ENCODE assay signal across 2 cellular contexts in genomic region chr22:30881361-30882180, GRCh38.
TF ChIP-seq lines count a peak whose summit lies in the region.

No MANE protein-coding gene starts in this region.

TF ChIP-seq in K562, 482 proteins besides CTCF, POLR2A, EP300 and RAD21 (continued from another document and continues in another):
- TF ChIP-seq TFE3 (CRISPR knock-in tag; IDR thresholded peaks at IDR 0.05) (no peak), TBP (optimal IDR thresholded peaks at IDR 0.05; ENCODE audit: low read depth, low read length) (peak; percentile 87), RBFOX2 (IDR thresholded peaks at IDR 0.05; ENCODE audit: low read depth, low read length) (peak; percentile 92), PATZ1 (CRISPR knock-in tag; IDR thresholded peaks at IDR 0.05; ENCODE audit: borderline replicate concordance) (no peak), MAFF (IDR thresholded peaks at IDR 0.05; ENCODE audit: low read length) (peak; percentile 51; the same call in 1 of the 2 replicates), NKRF (IDR thresholded peaks at IDR 0.05; ENCODE audit: borderline replicate concordance) (peak; percentile 58), MED1 (CRISPR knock-in tag; IDR thresholded peaks at IDR 0.05; ENCODE audit: borderline replicate concordance) (no peak), MYNN (IDR thresholded peaks at IDR 0.05) (peak; percentile 78), MYNN (CRISPR knock-in tag; IDR thresholded peaks at IDR 0.05) (no peak), ZNF696 (CRISPR knock-in tag; conservative IDR thresholded peaks at IDR 0.05) (no peak), ZNF316 (IDR thresholded peaks at IDR 0.05) (peak; percentile 66), POLR2B (IDR thresholded peaks at IDR 0.05; ENCODE audit: low read depth, partially characterized antibody) (peak; percentile 41), SMARCB1 (IDR thresholded peaks at IDR 0.05; ENCODE audit: insufficient read length, low read depth) (no peak), CBFA2T3 (IDR thresholded peaks at IDR 0.05) (peak; percentile 86), TEAD4 (IDR thresholded peaks at IDR 0.05; ENCODE audit: low read length) (peak; percentile 24; the same call in 1 of the 2 replicates), TEAD4 (CRISPR knock-in tag; IDR thresholded peaks at IDR 0.05; ENCODE audit: borderline replicate concordance) (no peak), REST (CRISPR knock-in tag; IDR thresholded peaks at IDR 0.05; ENCODE audit: low read depth) (no peak), OTX1 (CRISPR knock-in tag; IDR thresholded peaks at IDR 0.05) (no peak), PTBP1 (IDR thresholded peaks at IDR 0.05; ENCODE audit: low read depth, low read length) (no peak), POLR2AphosphoS5 (IDR thresholded peaks at IDR 0.05; ENCODE audit: control insufficient read depth, insufficient read depth, low read depth, low read length) (peak; percentile 75), SOX6 (IDR thresholded peaks at IDR 0.05) (peak; percentile 67), GTF2F1 (IDR thresholded peaks at IDR 0.05; ENCODE audit: low read depth, low read length) (peak; percentile 45; the same call in 1 of the 2 replicates), NEUROD1 (IDR thresholded peaks at IDR 0.05; ENCODE audit: borderline replicate concordance, low read depth, low read length, partially characterized antibody) (peak; percentile 54), KLF16 (IDR thresholded peaks at IDR 0.05) (peak; percentile 30; the same call in 1 of the 2 replicates), ZNF311 (CRISPR knock-in tag; IDR thresholded peaks at IDR 0.05) (no peak)

TF ChIP-seq in HepG2, 621 proteins besides CTCF, POLR2A, EP300 and RAD21 (continued from another document and continues in another):
- peak; percentile 20; the same call in 1 of the 2 replicates for TF ChIP-seq ZNF281 (CRISPR knock-in tag; IDR thresholded peaks at IDR 0.05; ENCODE audit: borderline replicate concordance)
- TF ChIP-seq ARID5B (CRISPR knock-in tag; IDR thresholded peaks at IDR 0.05) = peak; percentile 46; the same call in 1 of the 2 replicates
- TF ChIP-seq SP4 (CRISPR knock-in tag; IDR thresholded peaks at IDR 0.05) = peak; percentile 17; the same call in 1 of the 2 replicates
- peak; percentile 93 for TF ChIP-seq HIC2 (CRISPR knock-in tag; IDR thresholded peaks at IDR 0.05; ENCODE audit: low read depth)
- no peak for TF ChIP-seq IKZF5 (CRISPR knock-in tag; IDR thresholded peaks at IDR 0.05)
- no peak for TF ChIP-seq ZNF496 (CRISPR knock-in tag; IDR thresholded peaks at IDR 0.05; ENCODE audit: insufficient replicate concordance)
- no peak for TF ChIP-seq IRF2 (CRISPR knock-in tag; IDR thresholded peaks at IDR 0.05)
- TF ChIP-seq HMGA1 (CRISPR knock-in tag; conservative IDR thresholded peaks at IDR 0.05) = no peak
- TF ChIP-seq MXD3 (CRISPR knock-in tag; IDR thresholded peaks at IDR 0.05) = no peak
- TF ChIP-seq TBX2 (CRISPR knock-in tag; IDR thresholded peaks at IDR 0.05; ENCODE audit: borderline replicate concordance) = peak; percentile 46; the same call in 1 of the 2 replicates
- no peak for TF ChIP-seq MNT (IDR thresholded peaks at IDR 0.05)
- no peak for TF ChIP-seq E2F2 (CRISPR knock-in tag; IDR thresholded peaks at IDR 0.05; ENCODE audit: borderline replicate concordance)
- no peak; the same call in 1 of the 2 replicates for TF ChIP-seq SMAD1 (CRISPR knock-in tag; IDR thresholded peaks at IDR 0.05; ENCODE audit: borderline replicate concordance, low read depth)
- TF ChIP-seq ZNF260 (CRISPR knock-in tag; IDR thresholded peaks at IDR 0.05; ENCODE audit: borderline replicate concordance, low read depth) = no peak
- no peak for TF ChIP-seq SIX4 (CRISPR knock-in tag; IDR thresholded peaks at IDR 0.05)
- no peak for TF ChIP-seq RFX1 (IDR thresholded peaks at IDR 0.05)
- TF ChIP-seq PRDM4 (CRISPR knock-in tag; IDR thresholded peaks at IDR 0.05; ENCODE audit: borderline replicate concordance) = no peak
- peak; percentile 59; the same call in 1 of the 2 replicates for TF ChIP-seq ARID4A (CRISPR knock-in tag; IDR thresholded peaks at IDR 0.05; ENCODE audit: borderline replicate concordance)
- TF ChIP-seq RARG (CRISPR knock-in tag; IDR thresholded peaks at IDR 0.05; ENCODE audit: low read depth) = no peak
- no peak for TF ChIP-seq FOXP1 (IDR thresholded peaks at IDR 0.05)
- TF ChIP-seq FOXP1 (CRISPR knock-in tag; IDR thresholded peaks at IDR 0.05) = no peak; the same call in 1 of the 2 replicates
- TF ChIP-seq TGIF2 (CRISPR knock-in tag; IDR thresholded peaks at IDR 0.05) = no peak; the same call in 1 of the 2 replicates
